ENCODE assay signal across 14 cellular contexts in genomic region chr14:26966942-26967341, GRCh38.
DNase-seq lines count a peak whose midpoint lies in the region; TF ChIP-seq lines count a peak whose summit lies in the region.
"Had no signal": no experiment of that assay in that cellular context is flagged by ENCODE, and none has a peak within 500 bp of the region (broad histone marks: within the 10 kb centered on the region; RNA-seq: fewer than 3 reads in every experiment).

No MANE protein-coding gene starts in this region.

- H3K9me3 ChIP-seq in hepatocyte (ENCODE audit: low read depth) (no peaks in the 10 kb centered on the region), testis (no peaks in the 10 kb centered on the region)
- H3K9me3 ChIP-seq: BLaER1 had no signal

- no peak for TF ChIP-seq POLR2A in testis (IDR thresholded peaks at IDR 0.05)

- H3K79me2 ChIP-seq in hepatocyte, result no peaks in the 10 kb centered on the region

- CTCF ChIA-PET in GM10248 (lab: Yijun Ruan, JAX), result interaction anchor here (1.3 kb wide), 1 partner anchor 22 kb away, joined by 3 read pairs; no protein-coding TSS in a partner anchor

- WGBS in hepatocyte (ENCODE audit: low lambda C conversion rate, missing lambda C conversion rate), result 44% methylated on average over 3 of the region's 3 CpGs
- WGBS in testis, 2 donors, result 18 to 30% methylated on average over 3 of the region's 3 CpGs

- no peaks in the 10 kb centered on the region for H3K9me2 ChIP-seq in hepatocyte (replicated peaks; ENCODE audit: insufficient read depth)

- no peak overlapping the region for H3K27ac ChIP-seq in hepatocyte
- H3K27ac ChIP-seq in testis, result no peak overlapping the region
- H3K27ac ChIP-seq: BLaER1 had no signal

- H3K4me3 ChIP-seq in hepatocyte, result no peak overlapping the region
- no peak overlapping the region for H3K4me3 ChIP-seq in retinal pigment epithelial cell (ENCODE audit: low read length)
- no peak overlapping the region for H3K4me3 ChIP-seq in testis
- H3K4me3 ChIP-seq: BLaER1, K562 had no signal

- TF ChIP-seq CTCF in hepatocyte (IDR thresholded peaks at IDR 0.05; ENCODE audit: poor library complexity) (no peak), retinal pigment epithelial cell (conservative IDR thresholded peaks at IDR 0.05; ENCODE audit: low read depth, low read length) (no peak), GM10248 (IDR thresholded peaks at IDR 0.05; ENCODE audit: control extremely low read depth, extremely low read depth, low read depth, missing control alignments) (no peak), testis (IDR thresholded peaks at IDR 0.05) (no peak)

- H3K27me3 ChIP-seq in hepatocyte, result no peaks in the 10 kb centered on the region
- H3K27me3 ChIP-seq in testis, result no peaks in the 10 kb centered on the region
- H3K27me3 ChIP-seq: BLaER1 had no signal

- H4K20me1 ChIP-seq in hepatocyte (ENCODE audit: insufficient read depth, poor library complexity, severe bottlenecking), result no peaks in the 10 kb centered on the region
- H4K20me1 ChIP-seq: BLaER1 had no signal

- no peak overlapping the region for H2AFZ ChIP-seq in hepatocyte

- H3K4me1 ChIP-seq in hepatocyte (ENCODE audit: insufficient read depth) (no peaks in the 10 kb centered on the region), testis (no peaks in the 10 kb centered on the region)

- intact Hi-C loops in testis (cut with DNase I; ENCODE audit: low total_unique reads), result no loop called here

- H3K36me3 ChIP-seq in hepatocyte (replicated peaks; ENCODE audit: insufficient read depth, low read depth) (no peaks in the 10 kb centered on the region), testis (ENCODE audit: low read depth, missing control alignments) (no peaks in the 10 kb centered on the region)
- H3K36me3 ChIP-seq: BLaER1 had no signal

- DNase-seq in Daoy (ENCODE audit: low read depth) (peak; percentile 49), astrocyte of the hippocampus (ENCODE audit: low read depth, low spot score) (peak; percentile 36), hepatocyte (ENCODE audit: low spot score) (peak; percentile 4), retinal pigment epithelial cell (ENCODE audit: low read depth) (peak; percentile 11), GM10248 (ENCODE audit: extremely low spot score) (no peak), NCI-H146 (lab: John Stamatoyannopoulos, UW) (no peak), testis (no peak), epidermal melanocyte (ENCODE audit: insufficient read length, low spot score) (no peak)
- DNase-seq: activated CD4-positive, alpha-beta T cell treated with anti-CD3 and anti-CD28 coated beads, Interleukin-2, amount 50 U/mL, for 48 hours; NCI-H1105 treated with DMSO at 0.1 percent for 48 hours; NCI-H510A treated with DMSO at 0.1 percent for 48 hours; stimulated activated CD4-positive, alpha-beta T cell treated with anti-CD3 and anti-CD28 coated beads, Interleukin-1b, Interleukin-23, amount 100 ng/mL, for 48 hours had no signal

- H3K4me2 ChIP-seq in hepatocyte, result no peak overlapping the region
- H3K4me2 ChIP-seq: BLaER1 had no signal

- POLR2A ChIA-PET in GM10248 (lab: Yijun Ruan, JAX), result no interaction called here

Comparison
In these comparisons a context has a peak if more than half of its experiments do, and no peak if none do; other contexts are left out.
1. DNase-seq: peak in Daoy (single experiment), astrocyte of the hippocampus (single experiment), hepatocyte (single experiment) and retinal pigment epithelial cell (single experiment); none in GM10248 (single experiment), NCI-H146 (single experiment), testis (single experiment) and epidermal melanocyte (single experiment).